8 cellular contexts compared by ENCODE assay signal in genomic region chr2:226794077-226794670, GRCh38. TPM values are rescaled to one million over a fixed set of nuclear protein-coding genes. Genes with fewer than 3 reads are reported as not detected.
DNase-seq lines count a peak whose midpoint lies in the region; ATAC-seq, FAIRE-seq and TF ChIP-seq lines count a peak whose summit lies in the region.

No MANE protein-coding gene starts in this region.

- DNase-seq in NCI-H82 (lab: John Stamatoyannopoulos, UW) (peak; percentile 31), NCI-H82 treated with DMSO at 0.1 percent for 48 hours (lab: John Stamatoyannopoulos, UW; ENCODE audit: unreplicated experiment) (no peak), keratinocyte (ENCODE audit: low read depth, low spot score) (no peak), superior temporal gyrus (ENCODE audit: extremely low spot score) (peak; percentile 32), NCI-H1694 treated with DMSO at 0.1 percent for 48 hours (lab: John Stamatoyannopoulos, UW) (no peak), iPS-NIHi11 (ENCODE audit: low spot score) (no peak)
- no peak for DNase-seq in activated naive CD8-positive, alpha-beta T cell treated with anti-CD3 and anti-CD28 coated beads, Interleukin-2, amount 10 ng/mL, durations not matched to agents 7 days and 5 days
- no peak for DNase-seq in activated CD8-positive, alpha-beta memory T cell treated with anti-CD3 and anti-CD28 coated beads for 24 hours

- H3K36me3 ChIP-seq in keratinocyte (ENCODE audit: control insufficient read depth in 2 of 2, extremely low read depth in 1 of 2, insufficient read depth in 2 of 2, low read length in 2 of 2), result peaks cover 15 to 22% of the 10 kb centered on the region in 2 experiments

- peaks cover 7% of the 10 kb centered on the region for H3K36me3 Mint-ChIP-seq in activated naive CD8-positive, alpha-beta T cell treated with anti-CD3 and anti-CD28 coated beads, Interleukin-2, amount 10 ng/mL, durations not matched to agents 7 days and 5 days

- peak overlapping the region; percentile 95 for H3K27ac ChIP-seq in keratinocyte (ENCODE audit: control insufficient read depth, insufficient read depth, low read length)

- peak overlapping the region; percentile 95 for H3K9ac ChIP-seq in keratinocyte (ENCODE audit: control insufficient read depth, extremely low read depth, insufficient read depth, low read length)

- no peaks in the 10 kb centered on the region for H4K20me1 ChIP-seq in keratinocyte (ENCODE audit: control insufficient read depth, extremely low read depth, insufficient read depth, low read length)

- peak overlapping the region; percentile 51 to 82 (median 82) for H3K4me3 ChIP-seq in keratinocyte (ENCODE audit: control insufficient read depth in 2 of 3, extremely low read depth in 1 of 3, insufficient read depth in 2 of 3, low read depth in 1 of 3, low read length in 3 of 3)

- POLR2A ChIA-PET in activated naive CD8-positive, alpha-beta T cell treated with anti-CD3 and anti-CD28 coated beads, Interleukin-2, amount 10 ng/mL, durations not matched to agents 7 days and 5 days (lab: Charles Lee), result interaction anchor here (2.2 kb wide), 1 partner anchor 41 kb away, joined by 15 read pairs; the partner anchor contains the start of gene RHBDD1

- peak overlapping the region; percentile 18 for H3K27ac Mint-ChIP-seq in activated naive CD8-positive, alpha-beta T cell treated with anti-CD3 and anti-CD28 coated beads, Interleukin-2, amount 10 ng/mL, durations not matched to agents 7 days and 5 days

- no peak for TF ChIP-seq CTCF in keratinocyte (optimal IDR thresholded peaks at IDR 0.05 in 1 of 3, IDR thresholded peaks at IDR 0.05 in 1 of 3, conservative IDR thresholded peaks at IDR 0.05 in 1 of 3; ENCODE audit: extremely low read depth in 1 of 3, insufficient read depth in 2 of 3, low read length in 3 of 3)

- dilution Hi-C loops in keratinocyte (cut with MboI; ENCODE audit: extremely low pct_ligation_motif_present, low sequenced_read_pairs), result no loop called here

- no peaks in the 10 kb centered on the region for H3K9me1 ChIP-seq in keratinocyte (ENCODE audit: control insufficient read depth, extremely low read depth, insufficient read depth, low read length)

- H2AFZ ChIP-seq in keratinocyte (ENCODE audit: control insufficient read depth, low read length), result no peak overlapping the region

- no peaks in the 10 kb centered on the region for H3K27me3 Mint-ChIP-seq in activated naive CD8-positive, alpha-beta T cell treated with anti-CD3 and anti-CD28 coated beads, Interleukin-2, amount 10 ng/mL, durations not matched to agents 7 days and 5 days

- peaks cover 96% of the 10 kb centered on the region for H3K79me2 ChIP-seq in keratinocyte (ENCODE audit: control insufficient read depth, insufficient read depth, low read length)

- peak overlapping the region; percentile 29 for H3K4me3 Mint-ChIP-seq in activated naive CD8-positive, alpha-beta T cell treated with anti-CD3 and anti-CD28 coated beads, Interleukin-2, amount 10 ng/mL, durations not matched to agents 7 days and 5 days

- H3K4me1 ChIP-seq in keratinocyte (ENCODE audit: control insufficient read depth, extremely low read depth, insufficient read depth, low read length), result peaks cover 49% of the 10 kb centered on the region

- H3K4me1 Mint-ChIP-seq in activated naive CD8-positive, alpha-beta T cell treated with anti-CD3 and anti-CD28 coated beads, Interleukin-2, amount 10 ng/mL, durations not matched to agents 7 days and 5 days, result peaks cover 50% of the 10 kb centered on the region

- peak overlapping the region; percentile 100 for H3K4me2 ChIP-seq in keratinocyte (ENCODE audit: control insufficient read depth, extremely low read depth, insufficient read depth, low read depth, low read length)

- H3K27me3 ChIP-seq in keratinocyte (ENCODE audit: control insufficient read depth, extremely low read depth, insufficient read depth, low read length), result no peaks in the 10 kb centered on the region

- no peaks in the 10 kb centered on the region for H3K9me3 ChIP-seq in keratinocyte (ENCODE audit: control insufficient read depth, low read depth, low read length)

- no peaks in the 10 kb centered on the region for H3K9me3 Mint-ChIP-seq in activated naive CD8-positive, alpha-beta T cell treated with anti-CD3 and anti-CD28 coated beads, Interleukin-2, amount 10 ng/mL, durations not matched to agents 7 days and 5 days

- no peak for ATAC-seq in activated naive CD8-positive, alpha-beta T cell treated with anti-CD3 and anti-CD28 coated beads, Interleukin-2, amount 10 ng/mL, durations not matched to agents 7 days and 5 days (ENCODE audit: low read depth)

- FAIRE-seq in keratinocyte (lab: Jason Lieb, UNC), result no peak

RNA-seq across cellular contexts. Expression of gene IRS1, which starts 5.4 kb away (rescaled TPM):
- total RNA-seq in activated naive CD8-positive, alpha-beta T cell treated with anti-CD3 and anti-CD28 coated beads, Interleukin-2, amount 10 ng/mL, durations not matched to agents 7 days and 5 days, result 1 to 10 TPM; 6.5 to 8.0 TPM
- 10.1 to 15.8 TPM (median 11.2 TPM) in 3 replicates for polyA plus RNA-seq in keratinocyte
- 3.1 TPM for polyA plus RNA-seq in keratinocyte (2011; ENCODE audit: low read depth)
- polyA plus RNA-seq in keratinocyte (2011; cell fraction: cytosol; rRNA removed), result 8.4 and 12.5 TPM in 2 replicates
- 21.1 and 26.0 TPM in 2 replicates for polyA plus RNA-seq in keratinocyte (2011; cell fraction: nucleus; rRNA removed)
- polyA plus RNA-seq in keratinocyte (2012; ENCODE audit: low replicate concordance), result 4.4 and 14.4 TPM in 2 replicates
- polyA minus RNA-seq in keratinocyte, result 15.8 to 35.1 TPM (median 21.6 TPM) in 3 replicates
- 34.7 TPM for polyA minus RNA-seq in keratinocyte (2011; cell fraction: cytosol; rRNA and poly(A)+ RNA removed)
- polyA minus RNA-seq in keratinocyte (2011; cell fraction: nucleus; rRNA and poly(A)+ RNA removed), result 38.6 and 48.2 TPM in 2 replicates

RNA-seq across cellular contexts. Expression of gene RHBDD1, which starts 41.7 kb away (rescaled TPM):
- total RNA-seq in activated naive CD8-positive, alpha-beta T cell treated with anti-CD3 and anti-CD28 coated beads, Interleukin-2, amount 10 ng/mL, durations not matched to agents 7 days and 5 days, result 10 to 100 TPM; 33.1 to 44.9 TPM
- polyA plus RNA-seq in keratinocyte, result 22.1 to 27.8 TPM (median 22.8 TPM) in 3 replicates
- polyA plus RNA-seq in keratinocyte (2011; ENCODE audit: low read depth), result 25.1 TPM
- polyA plus RNA-seq in keratinocyte (2011; cell fraction: cytosol; rRNA removed), result 10.7 and 33.0 TPM in 2 replicates
- polyA plus RNA-seq in keratinocyte (2011; cell fraction: nucleus; rRNA removed), result 28.3 and 32.6 TPM in 2 replicates
- polyA plus RNA-seq in keratinocyte (2012; ENCODE audit: low replicate concordance), result 16.2 and 22.0 TPM in 2 replicates
- 14.7 to 83.2 TPM (median 78.3 TPM) in 3 replicates for polyA minus RNA-seq in keratinocyte
- 19.4 TPM for polyA minus RNA-seq in keratinocyte (2011; cell fraction: cytosol; rRNA and poly(A)+ RNA removed)
- polyA minus RNA-seq in keratinocyte (2011; cell fraction: nucleus; rRNA and poly(A)+ RNA removed), result 31.2 and 82.2 TPM in 2 replicates

Comparison
In these comparisons a context has a peak if more than half of its experiments do, and no peak if none do; other contexts are left out.
1. DNase-seq: peak in NCI-H82 (single experiment) and superior temporal gyrus (single experiment); none in NCI-H82 treated with DMSO at 0.1 percent for 48 hours (single experiment), activated naive CD8-positive, alpha-beta T cell treated with anti-CD3 and anti-CD28 coated beads, Interleukin-2, amount 10 ng/mL, durations not matched to agents 7 days and 5 days (single experiment), keratinocyte (single experiment), NCI-H1694 treated with DMSO at 0.1 percent for 48 hours (single experiment), activated CD8-positive, alpha-beta memory T cell treated with anti-CD3 and anti-CD28 coated beads for 24 hours (single experiment) and iPS-NIHi11 (single experiment).